Comparison of ENCODE assay signal across 1 cellular context in genomic region chr1:245201201-245201600, GRCh38.
TF ChIP-seq lines count a peak whose summit lies in the region.

No MANE protein-coding gene starts in this region.

TF ChIP-seq in IMR-90, 13 proteins besides CTCF, POLR2A, EP300 and RAD21 (continued from another document):
- TF ChIP-seq ELK1 (IDR thresholded peaks at IDR 0.05; ENCODE audit: borderline replicate concordance, low read depth, low read length): no peak
- TF ChIP-seq BHLHE40 (IDR thresholded peaks at IDR 0.05; ENCODE audit: low read depth, low read length): no peak
